Comparison of ENCODE assay signal across 11 cellular contexts in the genomic region with DNA sequence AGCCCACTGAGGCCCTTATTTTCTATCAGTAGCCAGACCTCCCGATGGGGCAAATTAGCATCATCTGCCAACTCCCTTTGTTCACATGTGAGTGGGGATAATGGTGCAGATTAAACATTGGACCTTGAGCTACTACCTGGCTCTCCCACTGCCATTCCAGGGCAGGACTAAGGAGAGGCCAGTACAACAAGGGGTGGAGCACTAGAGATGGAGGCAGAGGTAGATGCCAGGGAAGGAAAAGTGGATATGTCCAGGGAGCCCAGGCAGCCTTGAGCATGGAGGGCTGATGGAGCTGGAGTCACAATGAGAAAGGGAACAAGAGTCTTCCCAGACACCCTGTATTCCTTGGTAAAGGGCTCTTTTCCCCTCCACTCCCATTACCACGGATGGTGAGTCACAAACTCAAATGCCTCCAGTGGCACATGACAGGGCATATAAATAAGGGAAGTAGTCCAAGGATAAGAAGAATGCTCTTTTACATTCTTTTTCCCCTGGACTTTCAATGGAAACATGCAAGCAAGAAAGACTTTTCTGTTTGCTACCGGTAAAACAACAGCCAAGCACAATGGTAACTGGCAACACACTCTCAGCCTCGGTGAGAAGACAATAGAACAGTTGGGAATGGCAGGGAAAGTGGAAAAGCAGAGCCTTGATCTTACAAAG. TPM values are rescaled to one million over a fixed set of nuclear protein-coding genes. Genes with fewer than 3 reads are reported as not detected.
DNase-seq lines count a peak whose midpoint lies in the region; ATAC-seq and TF ChIP-seq lines count a peak whose summit lies in the region.
"Had no signal": no experiment of that assay in that cellular context is flagged by ENCODE, and none has a peak within 500 bp of the region (broad histone marks: within the 10 kb centered on the region; RNA-seq: fewer than 3 reads in every experiment).

No MANE protein-coding gene starts in this region.

- peaks cover 93% of the 10 kb centered on the region for H3K36me3 Mint-ChIP-seq in CD4-positive, alpha-beta T cell (ENCODE audit: low read depth)
- H3K36me3 Mint-ChIP-seq in naive thymus-derived CD4-positive, alpha-beta T cell: peaks cover 5 to 55% (median 49%) of the 10 kb centered on the region in 5 donors

- peaks cover 6 to 11% of the 10 kb centered on the region in 2 donors for H3K4me1 ChIP-seq in duodenal mucosa (ENCODE audit: control insufficient read depth in 1 of 2, insufficient read depth in 2 of 2, low read length in 2 of 2)
- peaks cover 9 to 14% of the 10 kb centered on the region in 2 donors for H3K4me1 ChIP-seq in naive thymus-derived CD4-positive, alpha-beta T cell (ENCODE audit: control insufficient read depth in 2 of 2, insufficient read depth in 2 of 2, low read length in 2 of 2)

- H3K9ac ChIP-seq in duodenal mucosa (ENCODE audit: low read depth in 1 of 2, low read length in 2 of 2): no peak overlapping the region
- H3K9ac ChIP-seq: KMS-11 had no signal

- intact Hi-C loops in CD4-positive, alpha-beta T cell (cut with DNase I, micrococcal nuclease): no loop called here
- intact Hi-C loops in naive thymus-derived CD4-positive, alpha-beta T cell (cut with micrococcal nuclease): no loop called here

- no peak overlapping the region for H3K27ac ChIP-seq in CD4-positive, alpha-beta T cell (ENCODE audit: low read depth, low read length)
- peak overlapping the region; percentile 16 for H3K27ac ChIP-seq in duodenal mucosa (ENCODE audit: low read depth, low read length)
- peak overlapping the region; percentile 24 for H3K27ac ChIP-seq in naive thymus-derived CD4-positive, alpha-beta T cell (ENCODE audit: low read depth, low read length)
- H3K27ac ChIP-seq: KMS-11 had no signal

- no peak for ATAC-seq in CD4-positive, alpha-beta T cell (ENCODE audit: poor library complexity)
- peak; percentile 46 for ATAC-seq in naive thymus-derived CD4-positive, alpha-beta T cell
- no peak for ATAC-seq in GM18502 (IDR thresholded peaks at IDR 0.05; ENCODE audit: poor library complexity, unreplicated experiment)
- no peak for ATAC-seq in GM18867 (IDR thresholded peaks at IDR 0.05; ENCODE audit: unreplicated experiment)

- TF ChIP-seq CTCF in CD4-positive, alpha-beta T cell (IDR thresholded peaks at IDR 0.05): no peak

- no peaks in the 10 kb centered on the region for H3K27me3 ChIP-seq in CD4-positive, alpha-beta T cell (ENCODE audit: control insufficient read depth, insufficient read depth, low read length)
- H3K27me3 ChIP-seq in duodenal mucosa (ENCODE audit: control insufficient read depth in 1 of 2, insufficient read depth in 2 of 2, low read length in 2 of 2): no peaks in the 10 kb centered on the region
- H3K27me3 ChIP-seq in naive thymus-derived CD4-positive, alpha-beta T cell (ENCODE audit: control insufficient read depth in 2 of 2, insufficient read depth in 2 of 2, low read length in 2 of 2): no peaks in the 10 kb centered on the region

- POLR2A ChIA-PET in CD4-positive, alpha-beta T cell (lab: Charles Lee): interaction anchor here (1.0 to 1.3 kb wide), 2 partner anchors 17 to 206 kb away, joined by 3 to 5 read pairs; a partner anchor contains a TSS
- POLR2A ChIA-PET in naive thymus-derived CD4-positive, alpha-beta T cell (lab: Charles Lee): interaction anchor here (0.6 to 2.3 kb wide), 3 partner anchors 14 to 61 kb away, joined by 5 to 12 read pairs (median 7); no protein-coding TSS in a partner anchor

- H3K27ac Mint-ChIP-seq in CD4-positive, alpha-beta T cell: peak overlapping the region; percentile 59
- peak overlapping the region; percentile 66 to 87 (median 72) for H3K27ac Mint-ChIP-seq in naive thymus-derived CD4-positive, alpha-beta T cell

- no peaks in the 10 kb centered on the region for H3K27me3 Mint-ChIP-seq in CD4-positive, alpha-beta T cell
- no peaks in the 10 kb centered on the region for H3K27me3 Mint-ChIP-seq in naive thymus-derived CD4-positive, alpha-beta T cell

- H3K4me3 Mint-ChIP-seq in CD4-positive, alpha-beta T cell: no peak overlapping the region
- no peak overlapping the region for H3K4me3 Mint-ChIP-seq in naive thymus-derived CD4-positive, alpha-beta T cell

- CTCF ChIA-PET in CD4-positive, alpha-beta T cell (lab: Charles Lee): no interaction called here
- CTCF ChIA-PET in naive thymus-derived CD4-positive, alpha-beta T cell (lab: Charles Lee): interaction anchor here (0.6 to 2.5 kb wide), 3 partner anchors 39 to 726 kb away, joined by 3 to 8 read pairs (median 3); no protein-coding TSS in a partner anchor

- no peaks in the 10 kb centered on the region for H3K9me3 ChIP-seq in CD4-positive, alpha-beta T cell (ENCODE audit: control insufficient read depth, low read length)
- H3K9me3 ChIP-seq in duodenal mucosa (ENCODE audit: control insufficient read depth in 1 of 2, low read length in 2 of 2): no peaks in the 10 kb centered on the region
- H3K9me3 ChIP-seq in naive thymus-derived CD4-positive, alpha-beta T cell (ENCODE audit: control insufficient read depth in 2 of 3, low read length in 3 of 3): no peaks in the 10 kb centered on the region

- no peaks in the 10 kb centered on the region for H3K9me3 Mint-ChIP-seq in CD4-positive, alpha-beta T cell
- peaks cover 0 to 4% (median 0%) of the 10 kb centered on the region in 11 donors for H3K9me3 Mint-ChIP-seq in naive thymus-derived CD4-positive, alpha-beta T cell

- no peak for DNase-seq in CD4-positive, alpha-beta T cell
- DNase-seq in LHCN-M2 (ENCODE audit: low read depth) (peak; percentile 38), ecto neural progenitor cell (ENCODE audit: low spot score) (no peak), ureter (ENCODE audit: low spot score) (no peak)
- no peak for DNase-seq in naive thymus-derived CD4-positive, alpha-beta T cell
- DNase-seq: activated gamma-delta T cell treated with Interleukin-2 at 50 U/mL for 16 hours, SHP77 treated with DMSO at 0.1 percent for 48 hours had no signal

- peaks cover 50 to 89% of the 10 kb centered on the region in 2 donors for H3K36me3 ChIP-seq in duodenal mucosa (ENCODE audit: control insufficient read depth in 1 of 2, insufficient read depth in 2 of 2, low read length in 2 of 2)
- peaks cover 28 to 92% (median 46%) of the 10 kb centered on the region in 3 experiments for H3K36me3 ChIP-seq in naive thymus-derived CD4-positive, alpha-beta T cell (ENCODE audit: control insufficient read depth in 2 of 3, insufficient read depth in 3 of 3, low read length in 3 of 3)

- peaks cover 16% of the 10 kb centered on the region for H3K4me1 Mint-ChIP-seq in CD4-positive, alpha-beta T cell (ENCODE audit: low read depth)
- H3K4me1 Mint-ChIP-seq in naive thymus-derived CD4-positive, alpha-beta T cell: peaks cover 18 to 50% (median 43%) of the 10 kb centered on the region in 7 donors

- H3K4me3 ChIP-seq in duodenal mucosa (ENCODE audit: low read depth in 1 of 2, low read length in 2 of 2): no peak overlapping the region
- no peak overlapping the region for H3K4me3 ChIP-seq in naive thymus-derived CD4-positive, alpha-beta T cell (ENCODE audit: low read length)

RNA-seq across cellular contexts. Expression of a gene that starts 16.8 kb away (rescaled TPM):
- 10 to 100 TPM; 45.0 to 47.4 TPM for total RNA-seq in CD4-positive, alpha-beta T cell
- total RNA-seq in LHCN-M2 (2014; rRNA removed) (17.5 and 27.6 TPM in 2 replicates), ureter (88.3 TPM)
- 14.6 TPM for polyA plus RNA-seq in LHCN-M2 (2012)
- 100 to 1,000 TPM in 3 of 5 experiments, 10 to 100 TPM in 2; 79.0 to 184 (median 153) TPM for total RNA-seq in naive thymus-derived CD4-positive, alpha-beta T cell
- polyA plus RNA-seq in naive thymus-derived CD4-positive, alpha-beta T cell: 10 to 100 TPM; 50.4 to 72.6 TPM
